18 cellular contexts compared by ENCODE assay signal in the genomic region with DNA sequence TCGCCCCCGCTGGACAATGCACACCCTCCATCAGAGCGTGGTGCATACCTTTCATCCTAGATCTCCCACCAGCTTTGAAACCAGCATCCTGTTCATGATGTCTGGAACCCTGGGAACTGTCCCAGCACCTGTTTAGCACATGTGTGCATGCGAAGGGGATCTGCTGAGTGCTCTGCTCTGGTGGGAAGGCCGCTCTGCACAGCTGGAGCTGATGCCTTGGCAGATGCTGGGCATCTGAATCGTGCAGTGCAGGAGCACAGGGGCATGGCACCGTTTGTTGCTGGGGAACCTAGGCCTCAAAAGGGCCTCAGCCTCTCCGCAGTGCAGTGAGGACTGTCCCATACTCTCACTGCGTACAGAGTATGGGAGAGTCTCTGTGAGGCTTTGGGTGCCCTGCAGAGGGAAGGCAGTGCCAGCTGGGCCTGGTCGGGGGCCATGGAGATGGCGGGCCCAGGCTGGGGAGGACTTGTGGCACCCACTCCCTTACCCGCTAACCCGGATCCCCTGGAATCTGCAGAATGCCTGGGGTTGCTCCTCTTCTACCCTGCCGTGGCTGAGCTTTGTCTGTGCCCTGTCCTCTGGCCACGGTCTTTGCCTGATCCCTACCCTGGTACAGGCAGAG.
"Had no signal": no experiment of that assay in that cellular context is flagged by ENCODE, and none has a peak within 500 bp of the region (broad histone marks: within the 10 kb centered on the region; RNA-seq: fewer than 3 reads in every experiment).

No MANE protein-coding gene starts in this region.

- FAIRE-seq: keratinocyte had no signal

- DNase-seq: activated CD8-positive, alpha-beta memory T cell treated with anti-CD3 and anti-CD28 coated beads for 24 hours; activated CD8-positive, alpha-beta memory T cell treated with anti-CD3 and anti-CD28 coated beads, Interleukin-2, amount 50 U/mL, for 4 hours; activated naive CD4-positive, alpha-beta T cell; activated T-cell treated with anti-CD3 and anti-CD28 coated beads, Interleukin-2, amount 50 U/mL, for 24 hours; amygdala; cerebellar nuclear complex; cortex of kidney; foreskin fibroblast; naive thymus-derived CD4-positive, alpha-beta T cell; stimulated activated CD4-positive, alpha-beta T cell treated with anti-CD3 and anti-CD28 coated beads, Interleukin-1b, Interleukin-23, amount 100 ng/mL, for 48 hours; stimulated activated naive CD8-positive, alpha-beta T cell treated with anti-CD3 and anti-CD28 coated beads, Interleukin-15, amount 100 ng/mL, for 72 hours; T-helper 9 cell; tibial artery had no signal

- H3K4me3 ChIP-seq: lung, psoas muscle, tibial artery had no signal

- ATAC-seq: activated T-helper 17 cell treated with anti-CD3 and anti-CD28 coated beads, Interleukin-2, amount 50 U/mL, for 72 hours; naive thymus-derived CD4-positive, alpha-beta T cell; stimulated activated naive CD8-positive, alpha-beta T cell treated with anti-CD3 and anti-CD28 coated beads, Interleukin-15, amount 100 ng/mL, for 72 hours; WTC11 had no signal

- H3K27ac ChIP-seq: psoas muscle, tibial artery had no signal

- H3K9me3 ChIP-seq: psoas muscle, tibial artery had no signal

- H3K27me3 ChIP-seq: tibial artery had no signal

- H3K4me1 ChIP-seq: psoas muscle had no signal
